1 cellular context compared by ENCODE assay signal in genomic region chr11:118916842-118917388, GRCh38.
TF ChIP-seq lines count a peak whose summit lies in the region.

No MANE protein-coding gene starts in this region.

TF ChIP-seq in HCT116, 20 proteins besides CTCF, POLR2A, EP300 and RAD21:
- TF ChIP-seq ZBTB33 (IDR thresholded peaks at IDR 0.05; ENCODE audit: extremely low read depth, insufficient replicate concordance, low read length) (no peak), ZNF274 (IDR thresholded peaks at IDR 0.05; ENCODE audit: low read depth, low read length) (no peak), MAX (IDR thresholded peaks at IDR 0.05) (no peak), CEBPB (IDR thresholded peaks at IDR 0.05; ENCODE audit: low read depth) (no peak), JUND (IDR thresholded peaks at IDR 0.05) (no peak), CBX3 (IDR thresholded peaks at IDR 0.05; ENCODE audit: low read depth) (no peak), SP1 (IDR thresholded peaks at IDR 0.05; ENCODE audit: low read depth) (no peak), POLR2AphosphoS5 (IDR thresholded peaks at IDR 0.05; ENCODE audit: low read depth, low read length) (no peak), ATF3 (IDR thresholded peaks at IDR 0.05) (no peak)
TF ChIP-seq in HCT116: peak in this region for 0.
